15 cellular contexts compared by ENCODE assay signal in the genomic region with DNA sequence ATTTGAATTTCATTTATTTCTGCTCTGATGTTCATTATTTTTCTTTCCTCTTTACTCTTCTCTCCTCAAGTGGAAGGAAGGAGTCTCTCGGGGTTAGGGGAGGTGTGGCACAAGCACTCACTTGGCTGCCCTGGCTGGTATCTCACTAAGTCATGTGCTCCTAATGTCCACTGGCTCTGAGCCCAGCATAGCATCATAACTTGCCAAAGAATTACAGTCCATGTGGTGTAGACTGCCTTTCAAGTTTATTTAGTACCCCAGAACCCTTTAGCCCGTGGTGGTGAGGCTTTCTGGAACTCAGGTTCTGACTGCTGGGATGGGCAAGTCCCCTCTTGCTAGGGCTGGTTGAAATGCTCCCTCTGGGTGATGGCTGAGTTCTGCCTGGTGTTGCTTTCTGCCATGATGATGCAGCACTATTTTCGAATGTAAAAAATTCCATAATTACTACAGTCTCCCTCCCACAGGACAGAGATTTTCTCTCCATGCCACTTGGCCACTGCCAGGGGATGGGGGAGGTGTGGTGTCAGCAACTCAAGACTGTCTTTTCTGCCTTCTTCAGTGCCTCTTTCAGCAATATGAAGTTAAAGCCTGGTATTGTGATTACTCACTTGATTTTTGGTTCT. TPM values are rescaled to one million over a fixed set of nuclear protein-coding genes. Genes with fewer than 3 reads are reported as not detected.
DNase-seq lines count a peak whose midpoint lies in the region; FAIRE-seq and TF ChIP-seq lines count a peak whose summit lies in the region.
"Had no signal": no experiment of that assay in that cellular context is flagged by ENCODE, and none has a peak within 500 bp of the region (broad histone marks: within the 10 kb centered on the region; RNA-seq: fewer than 3 reads in every experiment).

No MANE protein-coding gene starts in this region.

- 42 to 56% (median 51%) methylated on average over 3 of the region's 3 CpGs for WGBS in small intestine, 3 donors

- H3K27ac Mint-ChIP-seq in activated CD4-positive, alpha-beta T cell treated with anti-CD3 and anti-CD28 coated beads, Interleukin-2, amount 10 ng/mL, durations not matched to agents 24 days and 14 days: no peak overlapping the region

- H3K4me1 Mint-ChIP-seq in activated CD4-positive, alpha-beta T cell treated with anti-CD3 and anti-CD28 coated beads, Interleukin-2, amount 10 ng/mL, durations not matched to agents 24 days and 14 days: no peaks in the 10 kb centered on the region
- H3K4me1 Mint-ChIP-seq: central memory CD8-positive, alpha-beta T cell had no signal

- no peaks in the 10 kb centered on the region for H3K27me3 Mint-ChIP-seq in activated CD4-positive, alpha-beta T cell treated with anti-CD3 and anti-CD28 coated beads, Interleukin-2, amount 10 ng/mL, durations not matched to agents 24 days and 14 days
- H3K27me3 Mint-ChIP-seq: central memory CD8-positive, alpha-beta T cell had no signal

- FAIRE-seq in small intestine (lab: Jason Lieb, UNC) (no peak), D721Med (lab: Jason Lieb, UNC) (no peak)

- H3K36me3 Mint-ChIP-seq in activated CD4-positive, alpha-beta T cell treated with anti-CD3 and anti-CD28 coated beads, Interleukin-2, amount 10 ng/mL, durations not matched to agents 24 days and 14 days (ENCODE audit: low read depth): peaks cover 27% of the 10 kb centered on the region

- H3K9me3 ChIP-seq in small intestine (ENCODE audit: control insufficient read depth, low read depth): no peaks in the 10 kb centered on the region

- no peak for TF ChIP-seq CTCF in RWPE1 (conservative IDR thresholded peaks at IDR 0.05; ENCODE audit: low read depth)
- TF ChIP-seq CTCF in fibroblast of villous mesenchyme (IDR thresholded peaks at IDR 0.05; ENCODE audit: insufficient read depth, low read depth, low read length): no peak
- TF ChIP-seq CTCF in D721Med (IDR thresholded peaks at IDR 0.05; ENCODE audit: insufficient read depth, missing control alignments): no peak

- peaks cover 14% of the 10 kb centered on the region for H3K9me3 Mint-ChIP-seq in activated CD4-positive, alpha-beta T cell treated with anti-CD3 and anti-CD28 coated beads, Interleukin-2, amount 10 ng/mL, durations not matched to agents 24 days and 14 days

- H3K36me3 ChIP-seq in small intestine (ENCODE audit: control insufficient read depth in 2 of 2, insufficient read depth in 2 of 2, low read length in 2 of 2): peaks cover 0 to 2% of the 10 kb centered on the region in 2 donors

- no peak overlapping the region for H3K4me3 ChIP-seq in fibroblast of villous mesenchyme (ENCODE audit: low read depth, low read length)
- no peak overlapping the region for H3K4me3 ChIP-seq in small intestine (ENCODE audit: low read depth in 1 of 2, low read length in 2 of 2)
- H3K4me3 ChIP-seq: mucosa of descending colon, skin epidermis had no signal

- intact Hi-C loops in activated CD4-positive, alpha-beta T cell treated with anti-CD3 and anti-CD28 coated beads, Interleukin-2, amount 10 ng/mL, durations not matched to agents 24 days and 14 days (cut with micrococcal nuclease): no loop called here

- CTCF ChIA-PET in RWPE1 (lab: Yijun Ruan, JAX): no interaction called here

- peak overlapping the region; percentile 70 for H3K27ac ChIP-seq in RWPE1
- H3K27ac ChIP-seq in small intestine (ENCODE audit: low read depth in 1 of 2, low read length in 1 of 2): no peak overlapping the region
- H3K27ac ChIP-seq: skin epidermis had no signal

- no peak overlapping the region for H3K4me3 Mint-ChIP-seq in activated CD4-positive, alpha-beta T cell treated with anti-CD3 and anti-CD28 coated beads, Interleukin-2, amount 10 ng/mL, durations not matched to agents 24 days and 14 days
- H3K4me3 Mint-ChIP-seq: central memory CD8-positive, alpha-beta T cell had no signal

- POLR2A ChIA-PET in RWPE1 (lab: Yijun Ruan, JAX; ENCODE audit: low non-redundant PET): no interaction called here

- DNase-seq in GM03348 (ENCODE audit: low spot score) (peak; percentile 3), RWPE1 (ENCODE audit: low spot score) (no peak), fibroblast of villous mesenchyme (ENCODE audit: low read depth) (peak; percentile 51), small intestine (peak; percentile 63), AML-193 (lab: John Stamatoyannopoulos, UW) (no peak), D721Med (ENCODE audit: insufficient read length, low spot score) (no peak)
- no peak for DNase-seq in activated effector memory CD4-positive, alpha-beta T cell treated with Interleukin-2 at 50 U/mL for 16 hours
- DNase-seq in activated CD4-positive, alpha-beta T cell treated with anti-CD3 and anti-CD28 coated beads, Interleukin-2, amount 10 ng/mL, durations not matched to agents 24 days and 14 days: no peak
- DNase-seq: DND-41; hippocampal formation; Karpas-422; stimulated activated CD8-positive, alpha-beta memory T cell treated with anti-CD3 and anti-CD28 coated beads, Interleukin-4, amount 100 ng/mL, for 48 hours had no signal

- no peaks in the 10 kb centered on the region for H3K4me1 ChIP-seq in small intestine (ENCODE audit: control insufficient read depth in 2 of 2, insufficient read depth in 1 of 2, low read depth in 1 of 2, low read length in 1 of 2)

- H3K27me3 ChIP-seq in small intestine (ENCODE audit: control insufficient read depth in 2 of 2, insufficient read depth in 2 of 2, low read length in 2 of 2): no peaks in the 10 kb centered on the region

RNA-seq across cellular contexts. Expression of a gene that starts 22.2 kb away (rescaled TPM):
- 38.3 and 56.1 TPM in 2 replicates for total RNA-seq in fibroblast of villous mesenchyme
- polyA plus RNA-seq in small intestine: 10 to 100 TPM; 15.4 to 20.6 (median 17.3) TPM
- 6.8 and 7.2 TPM in 2 replicates for total RNA-seq in activated CD4-positive, alpha-beta T cell treated with anti-CD3 and anti-CD28 coated beads, Interleukin-2, amount 10 ng/mL, durations not matched to agents 24 days and 14 days

Comparison
In these comparisons a context has a peak if more than half of its experiments do, and no peak if none do; other contexts are left out.
1. DNase-seq: peak in GM03348 (single experiment), fibroblast of villous mesenchyme (single experiment) and small intestine (single experiment); none in RWPE1 (single experiment), activated effector memory CD4-positive, alpha-beta T cell treated with Interleukin-2 at 50 U/mL for 16 hours (single experiment), AML-193 (0 of 2), D721Med (single experiment) and activated CD4-positive, alpha-beta T cell treated with anti-CD3 and anti-CD28 coated beads, Interleukin-2, amount 10 ng/mL, durations not matched to agents 24 days and 14 days (single experiment).